Comparison of ENCODE assay signal across 14 cellular contexts in the genomic region with DNA sequence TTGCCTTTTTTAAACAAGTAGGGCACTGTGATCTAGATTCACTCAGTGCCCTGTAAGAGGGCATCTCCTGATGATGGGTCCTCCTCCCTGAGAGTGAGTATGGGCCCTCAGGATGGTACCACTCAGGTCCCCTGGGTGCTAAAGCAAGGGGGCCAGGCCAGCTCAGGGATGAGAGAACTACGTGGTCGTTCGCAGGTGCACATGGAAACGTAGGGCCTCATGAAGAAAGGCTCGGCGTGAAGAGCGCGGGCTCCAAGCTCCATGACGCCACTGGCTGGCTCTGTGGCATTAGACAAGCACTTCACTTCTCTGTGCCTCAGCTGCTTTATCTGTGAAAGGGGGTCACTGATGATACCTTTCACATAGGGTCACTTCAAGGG. TPM values are rescaled to one million over a fixed set of nuclear protein-coding genes. Genes with fewer than 3 reads are reported as not detected.
DNase-seq lines count a peak whose midpoint lies in the region; ATAC-seq and TF ChIP-seq lines count a peak whose summit lies in the region.
"Had no signal": no experiment of that assay in that cellular context is flagged by ENCODE, and none has a peak within 500 bp of the region (broad histone marks: within the 10 kb centered on the region; RNA-seq: fewer than 3 reads in every experiment).

No MANE protein-coding gene starts in this region.

- peak overlapping the region; percentile 77 for H3K27ac ChIP-seq in caudate nucleus (ENCODE audit: low read depth, low read length)
- peak overlapping the region; percentile 22 to 41 for H3K27ac ChIP-seq in liver (ENCODE audit: low read depth in 1 of 2, low read length in 2 of 2)
- peak overlapping the region; percentile 71 for H3K27ac ChIP-seq in suprapubic skin
- H3K27ac ChIP-seq: 22Rv1, KMS-11, testis had no signal

- no peak for DNase-seq in activated CD4-positive, alpha-beta memory T cell treated with anti-CD3 and anti-CD28 coated beads, Interleukin-2, amount 10 ng/mL, durations not matched to agents 7 days and 5 days
- no peak for DNase-seq in activated CD4-positive, alpha-beta memory T cell treated with anti-CD3 and anti-CD28 coated beads for 36 hours
- DNase-seq in caudate nucleus (lab: John Stamatoyannopoulos, UW), result no peak
- peak in 1 of 2 donors; percentile 57 for DNase-seq in suprapubic skin (ENCODE audit: low spot score in 2 of 2)
- no peak for DNase-seq in medulla oblongata (ENCODE audit: extremely low spot score)
- DNase-seq in SIG-M5 (lab: John Stamatoyannopoulos, UW), result no peak
- DNase-seq: NCI-H187, testis had no signal

- intact Hi-C loops in activated CD4-positive, alpha-beta memory T cell treated with anti-CD3 and anti-CD28 coated beads for 36 hours (cut with micrococcal nuclease), result no loop called here

- peaks cover 36% of the 10 kb centered on the region for H3K4me1 Mint-ChIP-seq in activated CD4-positive, alpha-beta memory T cell treated with anti-CD3 and anti-CD28 coated beads, Interleukin-2, amount 10 ng/mL, durations not matched to agents 7 days and 5 days
- H3K4me1 Mint-ChIP-seq in activated CD4-positive, alpha-beta memory T cell treated with anti-CD3 and anti-CD28 coated beads for 36 hours (ENCODE audit: low read depth), result peaks cover 18% of the 10 kb centered on the region

- no peak overlapping the region for H3K4me3 Mint-ChIP-seq in activated CD4-positive, alpha-beta memory T cell treated with anti-CD3 and anti-CD28 coated beads, Interleukin-2, amount 10 ng/mL, durations not matched to agents 7 days and 5 days
- H3K4me3 Mint-ChIP-seq in activated CD4-positive, alpha-beta memory T cell treated with anti-CD3 and anti-CD28 coated beads for 36 hours, result no peak overlapping the region
- H3K4me3 Mint-ChIP-seq: activated T-cell treated with anti-CD3 and anti-CD28 coated beads, Interleukin-2, amount 50 U/mL, for 24 hours had no signal

- no peaks in the 10 kb centered on the region for H3K9me3 ChIP-seq in liver (ENCODE audit: control insufficient read depth in 4 of 4, low read length in 3 of 4)
- no peaks in the 10 kb centered on the region for H3K9me3 ChIP-seq in suprapubic skin
- H3K9me3 ChIP-seq: psoas muscle, testis had no signal

- peaks cover 61% of the 10 kb centered on the region for H3K36me3 Mint-ChIP-seq in activated CD4-positive, alpha-beta memory T cell treated with anti-CD3 and anti-CD28 coated beads, Interleukin-2, amount 10 ng/mL, durations not matched to agents 7 days and 5 days (ENCODE audit: low read depth)
- peaks cover 33% of the 10 kb centered on the region for H3K36me3 Mint-ChIP-seq in activated CD4-positive, alpha-beta memory T cell treated with anti-CD3 and anti-CD28 coated beads for 36 hours

- H3K36me3 ChIP-seq in liver (ENCODE audit: control insufficient read depth in 4 of 4, insufficient read depth in 3 of 4, low read depth in 1 of 4, low read length in 3 of 4) (peaks cover 0 to 2% (median 0%) of the 10 kb centered on the region in 4 donors), suprapubic skin (no peaks in the 10 kb centered on the region)

- TF ChIP-seq CTCF in liver (IDR thresholded peaks at IDR 0.05; ENCODE audit: low read depth, low read length, missing input control) (no peak), suprapubic skin (IDR thresholded peaks at IDR 0.05) (no peak)

- TF ChIP-seq POLR2A in suprapubic skin (IDR thresholded peaks at IDR 0.05), result no peak

- peak overlapping the region; percentile 16 for H3K27ac Mint-ChIP-seq in activated CD4-positive, alpha-beta memory T cell treated with anti-CD3 and anti-CD28 coated beads, Interleukin-2, amount 10 ng/mL, durations not matched to agents 7 days and 5 days
- no peak overlapping the region for H3K27ac Mint-ChIP-seq in activated CD4-positive, alpha-beta memory T cell treated with anti-CD3 and anti-CD28 coated beads for 36 hours

- H3K9ac ChIP-seq in liver (ENCODE audit: low read depth in 1 of 2, low read length in 2 of 2), result no peak overlapping the region
- H3K9ac ChIP-seq: KMS-11 had no signal

- TF ChIP-seq RAD21 in liver (IDR thresholded peaks at IDR 0.05), result no peak

- 97% methylated on average over 9 of the region's 9 CpGs for WGBS in liver
- WGBS in suprapubic skin, result 92% methylated on average over 9 of the region's 9 CpGs

- CTCF ChIA-PET in activated CD4-positive, alpha-beta memory T cell treated with anti-CD3 and anti-CD28 coated beads, Interleukin-2, amount 10 ng/mL, durations not matched to agents 7 days and 5 days (lab: Charles Lee), result interaction anchor here (1.1 to 1.6 kb wide), 3 partner anchors 15 to 272 kb away, joined by 3 to 6 read pairs (median 3); no protein-coding TSS in a partner anchor
- CTCF ChIA-PET in activated CD4-positive, alpha-beta memory T cell treated with anti-CD3 and anti-CD28 coated beads for 36 hours (lab: Charles Lee), result no interaction called here

- POLR2A ChIA-PET in activated CD4-positive, alpha-beta memory T cell treated with anti-CD3 and anti-CD28 coated beads, Interleukin-2, amount 10 ng/mL, durations not matched to agents 7 days and 5 days (lab: Charles Lee), result interaction anchor here (1.4 to 3.0 kb wide), 4 partner anchors 14 to 51 kb away, joined by 3 to 13 read pairs (median 6); a partner anchor contains a TSS
- POLR2A ChIA-PET in activated CD4-positive, alpha-beta memory T cell treated with anti-CD3 and anti-CD28 coated beads for 36 hours (lab: Charles Lee), result no interaction called here

- no peaks in the 10 kb centered on the region for H3K9me3 Mint-ChIP-seq in activated CD4-positive, alpha-beta memory T cell treated with anti-CD3 and anti-CD28 coated beads, Interleukin-2, amount 10 ng/mL, durations not matched to agents 7 days and 5 days
- H3K9me3 Mint-ChIP-seq in activated CD4-positive, alpha-beta memory T cell treated with anti-CD3 and anti-CD28 coated beads for 36 hours, result no peaks in the 10 kb centered on the region
- H3K9me3 Mint-ChIP-seq: activated T-cell treated with anti-CD3 and anti-CD28 coated beads, Interleukin-2, amount 50 U/mL, for 24 hours had no signal

- H3K27me3 Mint-ChIP-seq in activated CD4-positive, alpha-beta memory T cell treated with anti-CD3 and anti-CD28 coated beads, Interleukin-2, amount 10 ng/mL, durations not matched to agents 7 days and 5 days, result no peaks in the 10 kb centered on the region
- no peaks in the 10 kb centered on the region for H3K27me3 Mint-ChIP-seq in activated CD4-positive, alpha-beta memory T cell treated with anti-CD3 and anti-CD28 coated beads for 36 hours
- H3K27me3 Mint-ChIP-seq: activated T-cell treated with anti-CD3 and anti-CD28 coated beads, Interleukin-2, amount 50 U/mL, for 24 hours had no signal

- TF ChIP-seq EP300 in suprapubic skin (IDR thresholded peaks at IDR 0.05), result no peak

- no peak for ATAC-seq in HG03442 (IDR thresholded peaks at IDR 0.05; ENCODE audit: unreplicated experiment)

- no peaks in the 10 kb centered on the region for H3K27me3 ChIP-seq in liver (ENCODE audit: control insufficient read depth in 4 of 4, insufficient read depth in 4 of 4, low read length in 3 of 4)
- no peaks in the 10 kb centered on the region for H3K27me3 ChIP-seq in suprapubic skin
- H3K27me3 ChIP-seq: testis had no signal

- H3K4me1 ChIP-seq in liver (ENCODE audit: control insufficient read depth in 4 of 4, insufficient read depth in 4 of 4, low read length in 3 of 4) (peaks cover 2 to 26% (median 18%) of the 10 kb centered on the region in 4 donors), suprapubic skin (peaks cover 42% of the 10 kb centered on the region)

- H3K4me3 ChIP-seq in liver (ENCODE audit: low read depth in 1 of 3, low read length in 3 of 3), result no peak overlapping the region
- no peak overlapping the region for H3K4me3 ChIP-seq in suprapubic skin
- H3K4me3 ChIP-seq: psoas muscle, testis had no signal

TF ChIP-seq in liver, 16 proteins besides CTCF, POLR2A, EP300 and RAD21:
- TF ChIP-seq SP1 (IDR thresholded peaks at IDR 0.05), result no peak
- TF ChIP-seq, protein P1, sequence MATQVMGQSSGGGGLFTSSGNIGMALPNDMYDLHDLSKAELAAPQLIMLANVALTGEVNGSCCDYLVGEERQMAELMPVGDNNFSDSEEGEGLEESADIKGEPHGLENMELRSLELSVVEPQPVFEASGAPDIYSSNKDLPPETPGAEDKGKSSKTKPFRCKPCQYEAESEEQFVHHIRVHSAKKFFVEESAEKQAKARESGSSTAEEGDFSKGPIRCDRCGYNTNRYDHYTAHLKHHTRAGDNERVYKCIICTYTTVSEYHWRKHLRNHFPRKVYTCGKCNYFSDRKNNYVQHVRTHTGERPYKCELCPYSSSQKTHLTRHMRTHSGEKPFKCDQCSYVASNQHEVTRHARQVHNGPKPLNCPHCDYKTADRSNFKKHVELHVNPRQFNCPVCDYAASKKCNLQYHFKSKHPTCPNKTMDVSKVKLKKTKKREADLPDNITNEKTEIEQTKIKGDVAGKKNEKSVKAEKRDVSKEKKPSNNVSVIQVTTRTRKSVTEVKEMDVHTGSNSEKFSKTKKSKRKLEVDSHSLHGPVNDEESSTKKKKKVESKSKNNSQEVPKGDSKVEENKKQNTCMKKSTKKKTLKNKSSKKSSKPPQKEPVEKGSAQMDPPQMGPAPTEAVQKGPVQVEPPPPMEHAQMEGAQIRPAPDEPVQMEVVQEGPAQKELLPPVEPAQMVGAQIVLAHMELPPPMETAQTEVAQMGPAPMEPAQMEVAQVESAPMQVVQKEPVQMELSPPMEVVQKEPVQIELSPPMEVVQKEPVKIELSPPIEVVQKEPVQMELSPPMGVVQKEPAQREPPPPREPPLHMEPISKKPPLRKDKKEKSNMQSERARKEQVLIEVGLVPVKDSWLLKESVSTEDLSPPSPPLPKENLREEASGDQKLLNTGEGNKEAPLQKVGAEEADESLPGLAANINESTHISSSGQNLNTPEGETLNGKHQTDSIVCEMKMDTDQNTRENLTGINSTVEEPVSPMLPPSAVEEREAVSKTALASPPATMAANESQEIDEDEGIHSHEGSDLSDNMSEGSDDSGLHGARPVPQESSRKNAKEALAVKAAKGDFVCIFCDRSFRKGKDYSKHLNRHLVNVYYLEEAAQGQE (IDR thresholded peaks at IDR 0.05), result no peak
- TF ChIP-seq EGR1 (IDR thresholded peaks at IDR 0.05; ENCODE audit: low read depth in 2 of 2), result no peak
- TF ChIP-seq TAF1 (conservative IDR thresholded peaks at IDR 0.05), result no peak

RNA-seq across cellular contexts. Expression of a gene that starts 50.7 kb away (rescaled TPM):
- 10 to 100 TPM; 36.8 to 39.1 TPM for total RNA-seq in activated CD4-positive, alpha-beta memory T cell treated with anti-CD3 and anti-CD28 coated beads, Interleukin-2, amount 10 ng/mL, durations not matched to agents 7 days and 5 days
- 10 to 100 TPM; 32.2 to 32.3 TPM for total RNA-seq in activated CD4-positive, alpha-beta memory T cell treated with anti-CD3 and anti-CD28 coated beads for 36 hours
- 1 to 10 TPM; 3.5 to 8.9 TPM for total RNA-seq in liver
- polyA plus RNA-seq in liver, result 1 to 10 TPM; 2.4 to 3.0 TPM
- total RNA-seq in suprapubic skin, result 10 to 100 TPM in 1 of 4 donors, 1 to 10 TPM in 3; 4.3 to 10.7 (median 6.8) TPM
